ENCODE assay signal across 8 cellular contexts in genomic region chr1:201504799-201505504, GRCh38. TPM values are rescaled to one million over a fixed set of nuclear protein-coding genes. Genes with fewer than 3 reads are reported as not detected.
A peak's percentile ranks its signal among the peaks of the same experiment; 100 is the strongest.
DNase-seq lines count a peak whose midpoint lies in the region; ATAC-seq and TF ChIP-seq lines count a peak whose summit lies in the region.

No MANE protein-coding gene starts in this region.

- H2BK5ac ChIP-seq in mesenchymal stem cell (ENCODE audit: low read depth, low read length, poor library complexity, severe bottlenecking) = no peak overlapping the region

- no peaks in the 10 kb centered on the region for H3K79me1 ChIP-seq in mesenchymal stem cell (replicated peaks; ENCODE audit: low read length, poor library complexity, severe bottlenecking)

- H3K14ac ChIP-seq in mesenchymal stem cell (ENCODE audit: low read length in 2 of 2) = no peak overlapping the region

- peak overlapping the region; percentile 98 for H3K27ac ChIP-seq in ACC112 (ENCODE audit: low read depth, low read length)
- H3K27ac ChIP-seq in adrenal gland = peak overlapping the region in 4 of 5 donors; percentile 1 to 92 (median 65)
- H3K27ac ChIP-seq in mesenchymal stem cell (ENCODE audit: low read length, poor library complexity, severe bottlenecking) = no peak overlapping the region

- peaks cover 72% of the 10 kb centered on the region for H3K79me2 ChIP-seq in ACC112 (ENCODE audit: control insufficient read depth, insufficient read depth, low read length, unreplicated experiment)

- TF ChIP-seq CTCF in adrenal gland (IDR thresholded peaks at IDR 0.05) = no peak
- TF ChIP-seq CTCF in GM13976 (IDR thresholded peaks at IDR 0.05; ENCODE audit: borderline replicate concordance, control extremely low read depth, extremely low read depth, insufficient read depth, missing control alignments) = no peak

- WGBS in adrenal gland, 4 donors = 72 to 90% (median 84%) methylated on average over 9 of the region's 9 CpGs
- 81% methylated on average over 9 of the region's 9 CpGs for WGBS in mesenchymal stem cell

- H3K18ac ChIP-seq in mesenchymal stem cell (ENCODE audit: low read depth in 1 of 2, low read length in 2 of 2) = peak overlapping the region in 1 of 2 experiments; percentile 32

- H3K4me2 ChIP-seq in mesenchymal stem cell (ENCODE audit: low read length, poor library complexity, severe bottlenecking) = no peak overlapping the region

- ATAC-seq in HG02571 (IDR thresholded peaks at IDR 0.05; ENCODE audit: unreplicated experiment) (no peak), sciatic nerve (no peak)

- H3K4me3 ChIP-seq in ACC112 (ENCODE audit: low read depth, low read length) (peak overlapping the region; percentile 80), adrenal gland (peak overlapping the region in 1 of 4 donors; percentile 71), mesenchymal stem cell (ENCODE audit: insufficient read depth in 1 of 2, low read depth in 1 of 2, low read length in 2 of 2) (peak overlapping the region in 1 of 2 experiments; percentile 87)
- H3K4me3 ChIP-seq in Jurkat, Clone E6-1 (ENCODE audit: low read length) = peak overlapping the region; percentile 78

- no peak overlapping the region for H2BK120ac ChIP-seq in mesenchymal stem cell (ENCODE audit: low read depth, low read length)

- DNase-seq in Jurkat, Clone E6-1 (ENCODE audit: low read depth, low spot score) = no peak
- no peak for DNase-seq in adrenal gland
- DNase-seq in mesenchymal stem cell = no peak
- DNase-seq in GM13976 (ENCODE audit: low spot score) = no peak
- DNase-seq in hypothalamus (lab: John Stamatoyannopoulos, UW) = no peak
- DNase-seq in sciatic nerve (ENCODE audit: low spot score) = no peak

- H2AFZ ChIP-seq in ACC112 (ENCODE audit: low read length, unreplicated experiment) (no peak overlapping the region), mesenchymal stem cell (ENCODE audit: low read depth, low read length) (no peak overlapping the region)

- H3K4me1 ChIP-seq in ACC112 (ENCODE audit: control insufficient read depth, insufficient read depth, low read length, unreplicated experiment) (peaks cover 62% of the 10 kb centered on the region), adrenal gland (replicated peaks in 1 of 2) (peaks cover 0 to 31% of the 10 kb centered on the region in 2 donors), mesenchymal stem cell (ENCODE audit: control insufficient read depth, insufficient read depth, low read depth, low read length) (peaks cover 24% of the 10 kb centered on the region)

- no peaks in the 10 kb centered on the region for H3K27me3 ChIP-seq in ACC112 (ENCODE audit: insufficient read depth, low read length)
- no peaks in the 10 kb centered on the region for H3K27me3 ChIP-seq in adrenal gland
- no peaks in the 10 kb centered on the region for H3K27me3 ChIP-seq in mesenchymal stem cell (ENCODE audit: control insufficient read depth in 1 of 2, insufficient read depth in 1 of 2, low read length in 2 of 2)

- in situ Hi-C loops in GM13976 (cut with MboI; ENCODE audit: low sequenced_read_pairs, unreplicated experiment) = no loop called here

- H3K9ac ChIP-seq in mesenchymal stem cell (ENCODE audit: low read length) = peak overlapping the region; percentile 87

- H3K9me3 ChIP-seq in adrenal gland (replicated peaks in 1 of 3) = no peaks in the 10 kb centered on the region
- no peaks in the 10 kb centered on the region for H3K9me3 ChIP-seq in mesenchymal stem cell (ENCODE audit: control insufficient read depth, low read length)

- TF ChIP-seq POLR2A in adrenal gland (IDR thresholded peaks at IDR 0.05) = no peak

- no peak overlapping the region for H2BK15ac ChIP-seq in mesenchymal stem cell (ENCODE audit: low read depth, poor library complexity, severe bottlenecking)

- intact Hi-C loops in adrenal gland (cut with DNase I) = no loop called here
- intact Hi-C loops in sciatic nerve (cut with DNase I) = loop anchor here (10.0 kb wide), 1 partner anchor 60 kb away; no protein-coding TSS in a partner anchor

- H4K8ac ChIP-seq in mesenchymal stem cell (ENCODE audit: low read length) = no peak overlapping the region

- H4K91ac ChIP-seq in mesenchymal stem cell (ENCODE audit: low read length) = no peak overlapping the region

- H2BK12ac ChIP-seq in mesenchymal stem cell (ENCODE audit: low read length in 2 of 2) = peak overlapping the region in 1 of 2 experiments; percentile 57

- H2AK5ac ChIP-seq in mesenchymal stem cell (ENCODE audit: low read length, severe bottlenecking) = no peak overlapping the region

- H3K36me3 ChIP-seq in ACC112 (ENCODE audit: insufficient read depth, low read length) (no peaks in the 10 kb centered on the region; the same call in 1 of the 2 replicates), adrenal gland (replicated peaks in 1 of 2) (no peaks in the 10 kb centered on the region), mesenchymal stem cell (ENCODE audit: control insufficient read depth in 1 of 2, insufficient read depth in 2 of 2, low read depth in 1 of 2, low read length in 2 of 2) (no peaks in the 10 kb centered on the region)

- no peak overlapping the region for H3K4ac ChIP-seq in mesenchymal stem cell (ENCODE audit: low read depth in 1 of 2, low read length in 2 of 2)

- no peak overlapping the region for H3K23ac ChIP-seq in mesenchymal stem cell (ENCODE audit: low read length in 2 of 2)

RNA-seq across cellular contexts. Expression of gene CSRP1, which starts 2.0 kb away (rescaled TPM):
- polyA plus RNA-seq in Jurkat, Clone E6-1 (2012; ENCODE audit: insufficient read depth, insufficient read length) = 44.8 TPM
- total RNA-seq in adrenal gland (100 to 1,000 TPM in 5 of 8 donors, 10 to 100 TPM in 3; 67.6 to 470 (median 200) TPM), sciatic nerve (768 TPM)
- polyA plus RNA-seq in adrenal gland = 100 to 1,000 TPM in 2 of 3 donors, 10 to 100 TPM in 1; 85.6 to 159 (median 156) TPM
- polyA plus RNA-seq in mesenchymal stem cell (2013, experiment 1 of 2) = 86.6 TPM
- polyA plus RNA-seq in mesenchymal stem cell (2013, experiment 2 of 2) = 85.7 TPM

RNA-seq across cellular contexts. Expression of gene NAV1, which starts 34.0 kb away (rescaled TPM):
- 2.8 TPM for polyA plus RNA-seq in Jurkat, Clone E6-1 (2012; ENCODE audit: insufficient read depth, insufficient read length)
- total RNA-seq in adrenal gland (10 to 100 TPM; 12.4 to 21.9 (median 17.1) TPM), sciatic nerve (84.0 TPM)
- polyA plus RNA-seq in adrenal gland = 10 to 100 TPM in 1 of 3 donors, 1 to 10 TPM in 2; 3.0 to 11.3 (median 4.4) TPM
- 51.4 TPM for polyA plus RNA-seq in mesenchymal stem cell (2013, experiment 1 of 2)
- polyA plus RNA-seq in mesenchymal stem cell (2013, experiment 2 of 2) = 45.4 TPM

RNA-seq across cellular contexts. Expression of gene PHLDA3, which starts 36.0 kb away (rescaled TPM):
- polyA plus RNA-seq in Jurkat, Clone E6-1 (2012; ENCODE audit: insufficient read depth, insufficient read length) = 12.4 TPM
- total RNA-seq in adrenal gland (10 to 100 TPM; 14.5 to 64.7 (median 30.6) TPM), sciatic nerve (159 TPM)
- polyA plus RNA-seq in adrenal gland = 10 to 100 TPM in 2 of 3 donors, 1 to 10 TPM in 1; 2.1 to 30.7 (median 30.4) TPM
- 42.7 TPM for polyA plus RNA-seq in mesenchymal stem cell (2013, experiment 1 of 2)
- 42.7 TPM for polyA plus RNA-seq in mesenchymal stem cell (2013, experiment 2 of 2)
